In the genomic region with DNA sequence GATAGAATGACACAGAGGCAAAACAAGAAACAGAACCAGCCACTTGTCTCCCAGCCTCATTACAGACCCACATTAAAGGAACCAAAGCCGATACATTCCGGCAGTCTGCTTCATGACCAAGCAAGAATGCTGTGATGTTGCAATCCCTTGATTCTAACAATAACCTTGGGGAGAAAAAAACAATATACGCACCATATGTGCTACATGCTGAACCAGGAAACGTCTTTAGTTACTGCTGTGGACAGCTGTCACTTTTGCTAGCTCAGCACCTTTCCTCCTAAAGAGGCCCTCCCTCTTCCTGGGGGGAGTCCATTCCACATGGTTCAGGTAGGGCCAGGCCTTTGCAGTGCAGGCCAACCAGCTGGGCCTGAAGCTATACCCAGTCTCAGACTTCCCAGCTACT, we compare ENCODE assay signal across 8 cellular contexts.
DNase-seq lines count a peak whose midpoint lies in the region; ATAC-seq and TF ChIP-seq lines count a peak whose summit lies in the region.

No MANE protein-coding gene starts in this region.

- no peak overlapping the region for H3K27ac Mint-ChIP-seq in activated naive CD4-positive, alpha-beta T cell treated with anti-CD3 and anti-CD28 coated beads for 36 hours

- no peak overlapping the region for H3K4me2 ChIP-seq in parathyroid adenoma (ENCODE audit: low read length)

- H3K79me2 ChIP-seq in parathyroid adenoma, result no peaks in the 10 kb centered on the region

- ATAC-seq in SK-N-SH treated with all-trans-retinoic acid at 6 μM for 48 hours (peak; percentile 40), GM18511 (IDR thresholded peaks at IDR 0.05; ENCODE audit: unreplicated experiment) (no peak), GM18861 (IDR thresholded peaks at IDR 0.05; ENCODE audit: unreplicated experiment) (no peak)

- no peak for TF ChIP-seq CTCF in foreskin fibroblast (IDR thresholded peaks at IDR 0.05; ENCODE audit: low read depth, low read length)
- no peak for TF ChIP-seq CTCF in parathyroid adenoma (IDR thresholded peaks at IDR 0.05)

- no peak overlapping the region for H3K4me3 Mint-ChIP-seq in activated naive CD4-positive, alpha-beta T cell treated with anti-CD3 and anti-CD28 coated beads for 36 hours

- peaks cover 12% of the 10 kb centered on the region for H3K9me3 Mint-ChIP-seq in activated naive CD4-positive, alpha-beta T cell treated with anti-CD3 and anti-CD28 coated beads for 36 hours

- intact Hi-C loops in activated naive CD4-positive, alpha-beta T cell treated with anti-CD3 and anti-CD28 coated beads for 36 hours (cut with micrococcal nuclease), result no loop called here

- H3K36me3 Mint-ChIP-seq in activated naive CD4-positive, alpha-beta T cell treated with anti-CD3 and anti-CD28 coated beads for 36 hours (ENCODE audit: low read depth), result peaks cover 2% of the 10 kb centered on the region

- H3K36me3 ChIP-seq in parathyroid adenoma (ENCODE audit: control insufficient read depth, insufficient read depth, low read length), result no peaks in the 10 kb centered on the region

- in situ Hi-C loops in G401 (cut with HindIII; ENCODE audit: low sequenced_read_pairs), result no loop called here

- H3K9ac ChIP-seq in parathyroid adenoma, result no peak overlapping the region

- H2AFZ ChIP-seq in parathyroid adenoma, result peak overlapping the region; percentile 89

- no peak overlapping the region for H3K4me3 ChIP-seq in foreskin fibroblast (ENCODE audit: low read depth in 1 of 2, low read length in 2 of 2)
- peak overlapping the region; percentile 12 for H3K4me3 ChIP-seq in parathyroid adenoma (ENCODE audit: low read depth, low read length)

- no peaks in the 10 kb centered on the region for H3K27me3 ChIP-seq in parathyroid adenoma (ENCODE audit: control insufficient read depth, insufficient read depth, low read length)

- H3K4me1 Mint-ChIP-seq in activated naive CD4-positive, alpha-beta T cell treated with anti-CD3 and anti-CD28 coated beads for 36 hours (ENCODE audit: low read depth), result peaks cover 3% of the 10 kb centered on the region

- H3K27ac ChIP-seq in parathyroid adenoma, result peak overlapping the region; percentile 95

- H3K9me3 ChIP-seq in parathyroid adenoma (ENCODE audit: control insufficient read depth, low read length), result no peaks in the 10 kb centered on the region

- peaks cover 21% of the 10 kb centered on the region for H3K4me1 ChIP-seq in parathyroid adenoma

- DNase-seq in G401 (ENCODE audit: low spot score) (peak; percentile 25), foreskin fibroblast (peak; percentile 92 to 95), NCI-H2029 (lab: John Stamatoyannopoulos, UW) (no peak)
- no peak for DNase-seq in activated naive CD4-positive, alpha-beta T cell treated with anti-CD3 and anti-CD28 coated beads for 36 hours

- no peaks in the 10 kb centered on the region for H3K27me3 Mint-ChIP-seq in activated naive CD4-positive, alpha-beta T cell treated with anti-CD3 and anti-CD28 coated beads for 36 hours (ENCODE audit: low read depth)

- CTCF ChIA-PET in activated naive CD4-positive, alpha-beta T cell treated with anti-CD3 and anti-CD28 coated beads for 36 hours (lab: Charles Lee), result no interaction called here

TF ChIP-seq in SK-N-SH treated with all-trans-retinoic acid at 6 μM for 48 hours, 23 proteins besides CTCF, POLR2A, EP300 and RAD21:
- TF ChIP-seq ISL1 (CRISPR knock-in tag; IDR thresholded peaks at IDR 0.05), result peak; percentile 62; the same call in 1 of the 2 replicates
- TF ChIP-seq PPARA (CRISPR knock-in tag; IDR thresholded peaks at IDR 0.05; ENCODE audit: borderline replicate concordance), result no peak
- TF ChIP-seq BACH2 (CRISPR knock-in tag; IDR thresholded peaks at IDR 0.05; ENCODE audit: borderline replicate concordance), result no peak
- TF ChIP-seq OSR1 (CRISPR knock-in tag; IDR thresholded peaks at IDR 0.05), result no peak
- TF ChIP-seq ESRRG (CRISPR knock-in tag; IDR thresholded peaks at IDR 0.05), result no peak
- no peak for TF ChIP-seq TOX (CRISPR knock-in tag; IDR thresholded peaks at IDR 0.05; ENCODE audit: borderline replicate concordance)
- no peak for TF ChIP-seq ZNF70 (CRISPR knock-in tag; IDR thresholded peaks at IDR 0.05)
- no peak for TF ChIP-seq ZC3H10 (CRISPR knock-in tag; IDR thresholded peaks at IDR 0.05)
TF ChIP-seq in SK-N-SH treated with all-trans-retinoic acid at 6 μM for 48 hours: peak in this region for 1.

Comparison
In these comparisons a context has a peak if more than half of its experiments do, and no peak if none do; other contexts are left out.
1. DNase-seq: peak in G401 (single experiment) and foreskin fibroblast (2 of 2); none in NCI-H2029 (single experiment) and activated naive CD4-positive, alpha-beta T cell treated with anti-CD3 and anti-CD28 coated beads for 36 hours (single experiment).